Comparison of ENCODE assay signal across 1 cellular context in the genomic region with DNA sequence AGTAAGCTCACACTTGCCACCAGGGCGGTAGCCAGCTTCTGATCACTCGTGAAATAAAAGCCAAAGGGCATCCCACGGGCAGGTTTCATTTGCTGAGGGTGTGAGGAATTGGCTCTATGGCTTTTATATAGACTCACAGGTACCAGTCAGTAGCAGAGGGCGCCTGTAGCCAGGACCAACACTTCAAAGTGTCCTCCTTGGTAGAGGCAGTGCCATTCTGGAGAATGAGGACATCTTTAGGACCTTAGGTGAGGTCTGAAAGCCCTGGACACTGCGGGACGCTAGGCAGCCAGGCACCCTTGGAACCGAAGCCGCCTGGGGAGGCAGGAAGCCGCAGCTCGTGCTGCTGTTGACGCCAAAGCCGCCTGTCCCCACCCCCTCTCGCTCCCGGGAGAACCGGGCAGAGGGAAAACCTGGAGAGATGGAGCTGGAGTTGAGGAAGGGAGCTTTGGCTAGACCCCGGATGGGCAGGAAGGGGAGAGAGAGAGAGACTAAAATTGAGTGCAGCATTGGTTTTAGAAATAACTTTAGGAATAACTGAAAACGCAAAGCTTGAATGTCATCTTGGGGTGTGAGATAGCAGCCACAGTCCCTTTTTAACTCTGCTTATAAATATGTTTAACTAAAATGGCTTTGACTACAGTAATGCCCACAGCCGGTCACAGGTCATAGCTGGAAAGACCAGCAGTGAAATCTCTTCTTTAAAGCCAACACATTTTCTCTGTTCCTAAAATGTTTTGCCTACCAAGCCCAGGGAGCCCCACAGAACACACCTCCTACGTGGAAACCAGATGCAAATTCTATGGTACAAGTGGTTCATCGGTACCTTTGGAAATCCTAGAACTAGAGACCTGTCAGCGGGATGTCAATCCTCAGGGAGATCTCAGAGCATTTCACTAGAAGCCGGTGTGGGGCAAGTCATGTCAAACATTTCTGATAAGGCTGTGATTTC.
TF ChIP-seq lines count a peak whose summit lies in the region.

No MANE protein-coding gene starts in this region.

TF ChIP-seq in K562, 482 proteins besides CTCF, POLR2A, EP300 and RAD21 (continued from another document and continues in another):
- TF ChIP-seq NKRF (IDR thresholded peaks at IDR 0.05; ENCODE audit: borderline replicate concordance) (no peak), RB1 (IDR thresholded peaks at IDR 0.05; ENCODE audit: low read depth) (peak; percentile 60), SMARCA4 (IDR thresholded peaks at IDR 0.05) (no peak; the same call in 1 of the 2 replicates), TBL1XR1 (IDR thresholded peaks at IDR 0.05; ENCODE audit: low read length in 2 of 2) (0 out of 4 replicates have a peak, but pooled peaks have one; percentile 25 to 51), HOXB6 (CRISPR knock-in tag; IDR thresholded peaks at IDR 0.05; ENCODE audit: borderline replicate concordance) (no peak), HDAC2 (IDR thresholded peaks at IDR 0.05) (0 out of 2 replicates have a peak, but pooled peaks have one; percentile 43), ZFP36 (IDR thresholded peaks at IDR 0.05; ENCODE audit: low read depth, low read length, partially characterized antibody) (peak; percentile 30), BRCA1 (IDR thresholded peaks at IDR 0.05) (no peak), BRCA1 (CRISPR knock-in tag; IDR thresholded peaks at IDR 0.05) (no peak), TGIF2 (CRISPR knock-in tag; IDR thresholded peaks at IDR 0.05) (0 out of 2 replicates have a peak, but pooled peaks have one; percentile 59), BRF1 (IDR thresholded peaks at IDR 0.05; ENCODE audit: borderline replicate concordance, extremely low read depth, insufficient read length) (no peak), EP400 (IDR thresholded peaks at IDR 0.05) (peak; percentile 56), DACH1 (IDR thresholded peaks at IDR 0.05; ENCODE audit: partially characterized antibody) (no peak), ARID4B (CRISPR knock-in tag; IDR thresholded peaks at IDR 0.05) (no peak), TAF1 (IDR thresholded peaks at IDR 0.05; ENCODE audit: control insufficient read depth, extremely low read depth, insufficient read depth, low read length, severe bottlenecking) (peak; percentile 45), TARDBP (IDR thresholded peaks at IDR 0.05) (peak; percentile 77), CCNT2 (IDR thresholded peaks at IDR 0.05; ENCODE audit: borderline replicate concordance, extremely low read depth, insufficient read length, low read depth, low read length) (peak; percentile 33), TBP (optimal IDR thresholded peaks at IDR 0.05; ENCODE audit: low read depth, low read length) (no peak), POLR2G (IDR thresholded peaks at IDR 0.05; ENCODE audit: low read depth, low read length) (peak; percentile 78), SETDB1 (IDR thresholded peaks at IDR 0.05; ENCODE audit: low read length) (no peak), MEF2D (tag; conservative IDR thresholded peaks at IDR 0.05; ENCODE audit: low read depth) (no peak)
- TF ChIP-seq, protein P1, sequence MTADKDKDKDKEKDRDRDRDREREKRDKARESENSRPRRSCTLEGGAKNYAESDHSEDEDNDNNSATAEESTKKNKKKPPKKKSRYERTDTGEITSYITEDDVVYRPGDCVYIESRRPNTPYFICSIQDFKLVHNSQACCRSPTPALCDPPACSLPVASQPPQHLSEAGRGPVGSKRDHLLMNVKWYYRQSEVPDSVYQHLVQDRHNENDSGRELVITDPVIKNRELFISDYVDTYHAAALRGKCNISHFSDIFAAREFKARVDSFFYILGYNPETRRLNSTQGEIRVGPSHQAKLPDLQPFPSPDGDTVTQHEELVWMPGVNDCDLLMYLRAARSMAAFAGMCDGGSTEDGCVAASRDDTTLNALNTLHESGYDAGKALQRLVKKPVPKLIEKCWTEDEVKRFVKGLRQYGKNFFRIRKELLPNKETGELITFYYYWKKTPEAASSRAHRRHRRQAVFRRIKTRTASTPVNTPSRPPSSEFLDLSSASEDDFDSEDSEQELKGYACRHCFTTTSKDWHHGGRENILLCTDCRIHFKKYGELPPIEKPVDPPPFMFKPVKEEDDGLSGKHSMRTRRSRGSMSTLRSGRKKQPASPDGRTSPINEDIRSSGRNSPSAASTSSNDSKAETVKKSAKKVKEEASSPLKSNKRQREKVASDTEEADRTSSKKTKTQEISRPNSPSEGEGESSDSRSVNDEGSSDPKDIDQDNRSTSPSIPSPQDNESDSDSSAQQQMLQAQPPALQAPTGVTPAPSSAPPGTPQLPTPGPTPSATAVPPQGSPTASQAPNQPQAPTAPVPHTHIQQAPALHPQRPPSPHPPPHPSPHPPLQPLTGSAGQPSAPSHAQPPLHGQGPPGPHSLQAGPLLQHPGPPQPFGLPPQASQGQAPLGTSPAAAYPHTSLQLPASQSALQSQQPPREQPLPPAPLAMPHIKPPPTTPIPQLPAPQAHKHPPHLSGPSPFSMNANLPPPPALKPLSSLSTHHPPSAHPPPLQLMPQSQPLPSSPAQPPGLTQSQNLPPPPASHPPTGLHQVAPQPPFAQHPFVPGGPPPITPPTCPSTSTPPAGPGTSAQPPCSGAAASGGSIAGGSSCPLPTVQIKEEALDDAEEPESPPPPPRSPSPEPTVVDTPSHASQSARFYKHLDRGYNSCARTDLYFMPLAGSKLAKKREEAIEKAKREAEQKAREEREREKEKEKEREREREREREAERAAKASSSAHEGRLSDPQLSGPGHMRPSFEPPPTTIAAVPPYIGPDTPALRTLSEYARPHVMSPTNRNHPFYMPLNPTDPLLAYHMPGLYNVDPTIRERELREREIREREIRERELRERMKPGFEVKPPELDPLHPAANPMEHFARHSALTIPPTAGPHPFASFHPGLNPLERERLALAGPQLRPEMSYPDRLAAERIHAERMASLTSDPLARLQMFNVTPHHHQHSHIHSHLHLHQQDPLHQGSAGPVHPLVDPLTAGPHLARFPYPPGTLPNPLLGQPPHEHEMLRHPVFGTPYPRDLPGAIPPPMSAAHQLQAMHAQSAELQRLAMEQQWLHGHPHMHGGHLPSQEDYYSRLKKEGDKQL (CRISPR knock-in tag; IDR thresholded peaks at IDR 0.05; ENCODE audit: borderline replicate concordance) = no peak; the same call in 1 of the 2 replicates
- TF ChIP-seq, protein P2, sequence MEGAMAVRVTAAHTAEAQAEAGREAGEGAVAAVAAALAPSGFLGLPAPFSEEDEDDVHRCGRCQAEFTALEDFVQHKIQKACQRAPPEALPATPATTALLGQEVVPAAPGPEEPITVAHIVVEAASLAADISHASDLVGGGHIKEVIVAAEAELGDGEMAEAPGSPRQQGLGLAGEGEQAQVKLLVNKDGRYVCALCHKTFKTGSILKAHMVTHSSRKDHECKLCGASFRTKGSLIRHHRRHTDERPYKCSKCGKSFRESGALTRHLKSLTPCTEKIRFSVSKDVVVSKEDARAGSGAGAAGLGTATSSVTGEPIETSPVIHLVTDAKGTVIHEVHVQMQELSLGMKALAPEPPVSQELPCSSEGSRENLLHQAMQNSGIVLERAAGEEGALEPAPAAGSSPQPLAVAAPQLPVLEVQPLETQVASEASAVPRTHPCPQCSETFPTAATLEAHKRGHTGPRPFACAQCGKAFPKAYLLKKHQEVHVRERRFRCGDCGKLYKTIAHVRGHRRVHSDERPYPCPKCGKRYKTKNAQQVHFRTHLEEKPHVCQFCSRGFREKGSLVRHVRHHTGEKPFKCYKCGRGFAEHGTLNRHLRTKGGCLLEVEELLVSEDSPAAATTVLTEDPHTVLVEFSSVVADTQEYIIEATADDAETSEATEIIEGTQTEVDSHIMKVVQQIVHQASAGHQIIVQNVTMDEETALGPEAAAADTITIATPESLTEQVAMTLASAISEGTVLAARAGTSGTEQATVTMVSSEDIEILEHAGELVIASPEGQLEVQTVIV (CRISPR knock-in tag; IDR thresholded peaks at IDR 0.05; ENCODE audit: borderline replicate concordance) = no peak
- TF ChIP-seq, protein P3, sequence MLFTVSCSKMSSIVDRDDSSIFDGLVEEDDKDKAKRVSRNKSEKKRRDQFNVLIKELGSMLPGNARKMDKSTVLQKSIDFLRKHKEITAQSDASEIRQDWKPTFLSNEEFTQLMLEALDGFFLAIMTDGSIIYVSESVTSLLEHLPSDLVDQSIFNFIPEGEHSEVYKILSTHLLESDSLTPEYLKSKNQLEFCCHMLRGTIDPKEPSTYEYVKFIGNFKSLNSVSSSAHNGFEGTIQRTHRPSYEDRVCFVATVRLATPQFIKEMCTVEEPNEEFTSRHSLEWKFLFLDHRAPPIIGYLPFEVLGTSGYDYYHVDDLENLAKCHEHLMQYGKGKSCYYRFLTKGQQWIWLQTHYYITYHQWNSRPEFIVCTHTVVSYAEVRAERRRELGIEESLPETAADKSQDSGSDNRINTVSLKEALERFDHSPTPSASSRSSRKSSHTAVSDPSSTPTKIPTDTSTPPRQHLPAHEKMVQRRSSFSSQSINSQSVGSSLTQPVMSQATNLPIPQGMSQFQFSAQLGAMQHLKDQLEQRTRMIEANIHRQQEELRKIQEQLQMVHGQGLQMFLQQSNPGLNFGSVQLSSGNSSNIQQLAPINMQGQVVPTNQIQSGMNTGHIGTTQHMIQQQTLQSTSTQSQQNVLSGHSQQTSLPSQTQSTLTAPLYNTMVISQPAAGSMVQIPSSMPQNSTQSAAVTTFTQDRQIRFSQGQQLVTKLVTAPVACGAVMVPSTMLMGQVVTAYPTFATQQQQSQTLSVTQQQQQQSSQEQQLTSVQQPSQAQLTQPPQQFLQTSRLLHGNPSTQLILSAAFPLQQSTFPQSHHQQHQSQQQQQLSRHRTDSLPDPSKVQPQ (CRISPR knock-in tag; IDR thresholded peaks at IDR 0.05; ENCODE audit: borderline replicate concordance) = no peak
- TF ChIP-seq, protein P4, sequence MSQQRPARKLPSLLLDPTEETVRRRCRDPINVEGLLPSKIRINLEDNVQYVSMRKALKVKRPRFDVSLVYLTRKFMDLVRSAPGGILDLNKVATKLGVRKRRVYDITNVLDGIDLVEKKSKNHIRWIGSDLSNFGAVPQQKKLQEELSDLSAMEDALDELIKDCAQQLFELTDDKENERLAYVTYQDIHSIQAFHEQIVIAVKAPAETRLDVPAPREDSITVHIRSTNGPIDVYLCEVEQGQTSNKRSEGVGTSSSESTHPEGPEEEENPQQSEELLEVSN (IDR thresholded peaks at IDR 0.05; ENCODE audit: borderline replicate concordance in 1 of 2, extremely low read depth in 1 of 2, insufficient read depth in 1 of 2, insufficient read length in 1 of 2, low read depth in 1 of 2, low read length in 1 of 2, poor library complexity in 1 of 2, severe bottlenecking in 1 of 2) = peak; percentile 98 to 99
- TF ChIP-seq, protein P5, sequence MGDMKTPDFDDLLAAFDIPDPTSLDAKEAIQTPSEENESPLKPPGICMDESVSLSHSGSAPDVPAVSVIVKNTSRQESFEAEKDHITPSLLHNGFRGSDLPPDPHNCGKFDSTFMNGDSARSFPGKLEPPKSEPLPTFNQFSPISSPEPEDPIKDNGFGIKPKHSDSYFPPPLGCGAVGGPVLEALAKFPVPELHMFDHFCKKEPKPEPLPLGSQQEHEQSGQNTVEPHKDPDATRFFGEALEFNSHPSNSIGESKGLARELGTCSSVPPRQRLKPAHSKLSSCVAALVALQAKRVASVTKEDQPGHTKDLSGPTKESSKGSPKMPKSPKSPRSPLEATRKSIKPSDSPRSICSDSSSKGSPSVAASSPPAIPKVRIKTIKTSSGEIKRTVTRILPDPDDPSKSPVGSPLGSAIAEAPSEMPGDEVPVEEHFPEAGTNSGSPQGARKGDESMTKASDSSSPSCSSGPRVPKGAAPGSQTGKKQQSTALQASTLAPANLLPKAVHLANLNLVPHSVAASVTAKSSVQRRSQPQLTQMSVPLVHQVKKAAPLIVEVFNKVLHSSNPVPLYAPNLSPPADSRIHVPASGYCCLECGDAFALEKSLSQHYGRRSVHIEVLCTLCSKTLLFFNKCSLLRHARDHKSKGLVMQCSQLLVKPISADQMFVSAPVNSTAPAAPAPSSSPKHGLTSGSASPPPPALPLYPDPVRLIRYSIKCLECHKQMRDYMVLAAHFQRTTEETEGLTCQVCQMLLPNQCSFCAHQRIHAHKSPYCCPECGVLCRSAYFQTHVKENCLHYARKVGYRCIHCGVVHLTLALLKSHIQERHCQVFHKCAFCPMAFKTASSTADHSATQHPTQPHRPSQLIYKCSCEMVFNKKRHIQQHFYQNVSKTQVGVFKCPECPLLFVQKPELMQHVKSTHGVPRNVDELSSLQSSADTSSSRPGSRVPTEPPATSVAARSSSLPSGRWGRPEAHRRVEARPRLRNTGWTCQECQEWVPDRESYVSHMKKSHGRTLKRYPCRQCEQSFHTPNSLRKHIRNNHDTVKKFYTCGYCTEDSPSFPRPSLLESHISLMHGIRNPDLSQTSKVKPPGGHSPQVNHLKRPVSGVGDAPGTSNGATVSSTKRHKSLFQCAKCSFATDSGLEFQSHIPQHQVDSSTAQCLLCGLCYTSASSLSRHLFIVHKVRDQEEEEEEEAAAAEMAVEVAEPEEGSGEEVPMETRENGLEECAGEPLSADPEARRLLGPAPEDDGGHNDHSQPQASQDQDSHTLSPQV (IDR thresholded peaks at IDR 0.05) = peak; percentile 89
